ENCODE assay signal across 23 cellular contexts in genomic region chr1:209325492-209325891, GRCh38.
A peak's percentile ranks its signal among the peaks of the same experiment; 100 is the strongest.
DNase-seq lines count a peak whose midpoint lies in the region; ATAC-seq and TF ChIP-seq lines count a peak whose summit lies in the region.
"Had no signal": no experiment of that assay in that cellular context is flagged by ENCODE, and none has a peak within 500 bp of the region (broad histone marks: within the 10 kb centered on the region; RNA-seq: fewer than 3 reads in every experiment).

No MANE protein-coding gene starts in this region.

- H3K79me2 ChIP-seq in PC-3 (ENCODE audit: low read length) = no peaks in the 10 kb centered on the region
- no peaks in the 10 kb centered on the region for H3K79me2 ChIP-seq in mammary epithelial cell (ENCODE audit: insufficient read depth, low read length)

- DNase-seq in PC-3 = peak; percentile 83
- peak; percentile 71 for DNase-seq in mammary epithelial cell
- no peak for DNase-seq in esophagus muscularis mucosa (ENCODE audit: extremely low spot score)
- no peak for DNase-seq in neuronal stem cell (ENCODE audit: low spot score)
- no peak for DNase-seq in activated CD4-positive, alpha-beta T cell treated with anti-CD3 and anti-CD28 coated beads, Interleukin-2, amount 50 U/mL, for 4 hours
- DNase-seq in mesenteric fat pad (ENCODE audit: low spot score) = no peak
- DNase-seq in GM03348 (ENCODE audit: low spot score) = no peak
- DNase-seq: CD4-positive, CD25-positive, alpha-beta regulatory T cell; DMS153; DND-41; HCEC 1CT; NCI-H1092; NCI-H1417 treated with DMSO at 0.1 percent for 48 hours; NCI-H1694 treated with DMSO at 0.1 percent for 48 hours; NCI-H2081; NCI-H226; NCI-H510A; NCI-H69; Peyer's patch; SK-N-SH had no signal

- no peak for TF ChIP-seq POLR2A in esophagus muscularis mucosa (IDR thresholded peaks at IDR 0.05; ENCODE audit: low read depth)

- H2AFZ ChIP-seq in PC-3 (ENCODE audit: low read length) = peak overlapping the region; percentile 44
- no peak overlapping the region for H2AFZ ChIP-seq in mammary epithelial cell (ENCODE audit: low read depth, low read length)
- no peak overlapping the region for H2AFZ ChIP-seq in neuronal stem cell (ENCODE audit: low read length)

- ATAC-seq in PC-3 (peak; percentile 87), HG03565 (IDR thresholded peaks at IDR 0.05; ENCODE audit: unreplicated experiment) (no peak)

- H3K4ac ChIP-seq in neuronal stem cell (ENCODE audit: low read length) = no peak overlapping the region

- no peak overlapping the region for H3K23ac ChIP-seq in neuronal stem cell (ENCODE audit: low read depth, low read length, poor library complexity)

- H3K27me3 ChIP-seq in PC-3 (ENCODE audit: low read length) (no peaks in the 10 kb centered on the region), mammary epithelial cell (ENCODE audit: insufficient read depth, low read length) (no peaks in the 10 kb centered on the region), esophagus muscularis mucosa (no peaks in the 10 kb centered on the region), neuronal stem cell (ENCODE audit: control insufficient read depth in 3 of 3, insufficient read depth in 3 of 3, low read depth in 1 of 3, low read length in 3 of 3) (no peaks in the 10 kb centered on the region)
- H3K27me3 ChIP-seq: BLaER1, Peyer's patch had no signal

- CTCF ChIA-PET in PC-3 (lab: Charles Lee) = interaction anchor here (0.6 kb wide), 1 partner anchor 79 kb away, joined by 3 read pairs; no protein-coding TSS in a partner anchor
- CTCF ChIA-PET in mammary epithelial cell (lab: Charles Lee; ENCODE audit: low non-redundant PET) = interaction anchor here (0.7 to 0.8 kb wide), 2 partner anchors 31 to 77 kb away, joined by 4 read pairs; no protein-coding TSS in a partner anchor

- no peak overlapping the region for H4K8ac ChIP-seq in neuronal stem cell (ENCODE audit: low read depth, low read length)

- H3K4me2 ChIP-seq in PC-3 (ENCODE audit: low read length) (peak overlapping the region; percentile 26), mammary epithelial cell (ENCODE audit: insufficient read depth, low read depth, low read length) (no peak overlapping the region), neuronal stem cell (ENCODE audit: insufficient read depth, low read length, poor library complexity, severe bottlenecking) (no peak overlapping the region)
- H3K4me2 ChIP-seq: BLaER1, SK-N-SH had no signal

- H3K9ac ChIP-seq in PC-3 (ENCODE audit: low read length) (no peak overlapping the region), mammary epithelial cell (ENCODE audit: insufficient read depth, low read length) (no peak overlapping the region), neuronal stem cell (ENCODE audit: low read depth, low read length, poor library complexity) (no peak overlapping the region)
- H3K9ac ChIP-seq: BLaER1, SK-N-SH had no signal

- peaks cover 33% of the 10 kb centered on the region for H3K4me1 ChIP-seq in PC-3 (ENCODE audit: insufficient read depth, low read length)
- H3K4me1 ChIP-seq in mammary epithelial cell (ENCODE audit: insufficient read depth, low read length) = peaks cover 21% of the 10 kb centered on the region
- peaks cover 0 to 3% (median 0%) of the 10 kb centered on the region in 4 donors for H3K4me1 ChIP-seq in esophagus muscularis mucosa
- H3K4me1 ChIP-seq in neuronal stem cell (ENCODE audit: control insufficient read depth in 2 of 2, insufficient read depth in 1 of 2, low read depth in 1 of 2, low read length in 2 of 2) = peaks cover 0 to 2% of the 10 kb centered on the region in 2 donors
- H3K4me1 ChIP-seq: BLaER1, Peyer's patch had no signal

- no peaks in the 10 kb centered on the region; the same call in 1 of the 2 replicates for H3K9me2 ChIP-seq in PC-3 (replicated peaks; ENCODE audit: low read length)
- H3K9me2 ChIP-seq: SK-N-SH had no signal

- H3K36me3 ChIP-seq in PC-3 (ENCODE audit: low read depth, low read length) (no peaks in the 10 kb centered on the region), mammary epithelial cell (ENCODE audit: insufficient read depth, low read length) (no peaks in the 10 kb centered on the region), esophagus muscularis mucosa (no peaks in the 10 kb centered on the region), neuronal stem cell (replicated peaks in 1 of 2; ENCODE audit: control insufficient read depth in 2 of 2, insufficient read depth in 2 of 2, low read length in 2 of 2) (no peaks in the 10 kb centered on the region)
- H3K36me3 ChIP-seq: BLaER1, Peyer's patch had no signal

- H3K79me1 ChIP-seq in neuronal stem cell (ENCODE audit: low read depth, low read length) = no peaks in the 10 kb centered on the region

- peak overlapping the region; percentile 17 for H3K18ac ChIP-seq in neuronal stem cell (ENCODE audit: low read length)

- BruUV-seq in PC-3 (replicated peaks; lab: Mats Ljungman, UMichigan) = no TSS peak
- BruUV-seq in mammary epithelial cell (replicated peaks; lab: Mats Ljungman, UMichigan) = no TSS peak

- no peak overlapping the region for H2BK5ac ChIP-seq in neuronal stem cell (ENCODE audit: low read length)

- in situ Hi-C loops in mammary epithelial cell (cut with MboI; ENCODE audit: low sequenced_read_pairs in 2 of 2) = no loop called here

- H4K20me1 ChIP-seq in PC-3 (ENCODE audit: low read length) (no peaks in the 10 kb centered on the region), mammary epithelial cell (ENCODE audit: insufficient read depth, low read length) (no peaks in the 10 kb centered on the region)
- H4K20me1 ChIP-seq: BLaER1 had no signal

- H3K14ac ChIP-seq in neuronal stem cell (ENCODE audit: low read length) = no peak overlapping the region

- H3K9me3 ChIP-seq in PC-3 (ENCODE audit: low read length) (no peaks in the 10 kb centered on the region), mammary epithelial cell (replicated peaks; ENCODE audit: insufficient read depth, low read length) (no peaks in the 10 kb centered on the region), esophagus muscularis mucosa (no peaks in the 10 kb centered on the region), neuronal stem cell (replicated peaks in 1 of 2; ENCODE audit: control insufficient read depth in 2 of 2, insufficient read depth in 1 of 2, low read depth in 1 of 2, low read length in 2 of 2) (no peaks in the 10 kb centered on the region)
- H3K9me3 ChIP-seq: Peyer's patch, SK-N-SH had no signal

- H4K91ac ChIP-seq in neuronal stem cell (ENCODE audit: low read depth, low read length, poor library complexity) = no peak overlapping the region

- H2AK5ac ChIP-seq in neuronal stem cell (ENCODE audit: low read depth, low read length) = no peak overlapping the region

- intact Hi-C loops in PC-3 (cut with micrococcal nuclease) = no loop called here
- intact Hi-C loops in mammary epithelial cell (cut with micrococcal nuclease) = no loop called here
- intact Hi-C loops in esophagus muscularis mucosa (cut with DNase I) = no loop called here

- H2BK15ac ChIP-seq in neuronal stem cell (ENCODE audit: low read length) = no peak overlapping the region

- dilution Hi-C loops in mammary epithelial cell (cut with HindIII; ENCODE audit: low sequenced_read_pairs) = no loop called here

- no peak overlapping the region for H2BK120ac ChIP-seq in neuronal stem cell (ENCODE audit: low read depth, low read length)

- WGBS in mammary epithelial cell (ENCODE audit: low coverage, missing lambda C conversion rate) = 75% methylated on average over 2 of the region's 2 CpGs
- WGBS in esophagus muscularis mucosa = 81% methylated on average over 2 of the region's 2 CpGs
- WGBS in neuronal stem cell (ENCODE audit: extremely low coverage in 2 of 2, insufficient read length in 2 of 2, insufficient replicate concordance in 1 of 2), 2 donors = no CpG with 5 or more reads among the region's 2 CpGs

- TF ChIP-seq CTCF in PC-3 (conservative IDR thresholded peaks at IDR 0.05; ENCODE audit: low read depth, low read length) (no peak), mammary epithelial cell (conservative IDR thresholded peaks at IDR 0.05 in 1 of 2, IDR thresholded peaks at IDR 0.05 in 1 of 2; ENCODE audit: extremely low read depth in 1 of 2, insufficient read depth in 1 of 2, low read depth in 1 of 2, low read length in 2 of 2) (no peak), esophagus muscularis mucosa (IDR thresholded peaks at IDR 0.05) (no peak)

- peak overlapping the region; percentile 4; the same call in 1 of the 2 replicates for H3K27ac ChIP-seq in PC-3 (ENCODE audit: low read length)
- no peak overlapping the region for H3K27ac ChIP-seq in mammary epithelial cell (ENCODE audit: insufficient read depth, low read depth, low read length)
- H3K27ac ChIP-seq in esophagus muscularis mucosa (replicated peaks in 1 of 4) = peak overlapping the region in 3 of 4 donors; percentile 16 to 55 (median 23)
- no peak overlapping the region for H3K27ac ChIP-seq in neuronal stem cell (replicated peaks; ENCODE audit: low read length)
- H3K27ac ChIP-seq: BLaER1, HL-60, Peyer's patch had no signal

- no peak overlapping the region for H2BK12ac ChIP-seq in neuronal stem cell (ENCODE audit: low read length)

- TF ChIP-seq EP300 in esophagus muscularis mucosa (IDR thresholded peaks at IDR 0.05) = no peak

- no peak overlapping the region for H3K4me3 ChIP-seq in PC-3 (ENCODE audit: low read length)
- H3K4me3 ChIP-seq in mammary epithelial cell (replicated peaks in 1 of 3; ENCODE audit: insufficient read depth in 1 of 3, low read depth in 2 of 3, low read length in 3 of 3) = no peak overlapping the region
- no peak overlapping the region for H3K4me3 ChIP-seq in esophagus muscularis mucosa
- no peak overlapping the region for H3K4me3 ChIP-seq in neuronal stem cell (ENCODE audit: low read length in 2 of 2)
- H3K4me3 ChIP-seq: BLaER1, Peyer's patch had no signal

- H3F3A ChIP-seq in PC-3 (ENCODE audit: low read length, unreplicated experiment) = no peaks in the 10 kb centered on the region

- POLR2A ChIA-PET in PC-3 (lab: Charles Lee; ENCODE audit: unreplicated experiment) = interaction anchor here (0.5 kb wide), 1 partner anchor 321 kb away, joined by 3 read pairs; no protein-coding TSS in a partner anchor

Comparison
In these comparisons a context has a peak if more than half of its experiments do, and no peak if none do; other contexts are left out.
1. DNase-seq: peak in PC-3 (single experiment) and mammary epithelial cell (single experiment); none in esophagus muscularis mucosa (single experiment), neuronal stem cell (single experiment), activated CD4-positive, alpha-beta T cell treated with anti-CD3 and anti-CD28 coated beads, Interleukin-2, amount 50 U/mL, for 4 hours (0 of 2), mesenteric fat pad (single experiment) and GM03348 (single experiment).
2. H3K27ac ChIP-seq: peak in PC-3 (single experiment) and esophagus muscularis mucosa (3 of 4); none in mammary epithelial cell (single experiment) and neuronal stem cell (single experiment).